In genomic region chr2:173965372-173966025, GRCh38 we compare ENCODE assay signal across 1 cellular context.
TF ChIP-seq lines count a peak whose summit lies in the region.

SP3 (minus strand) TSS chr2:173965373; CDS start chr2:173965171, 202 bp downstream.

TF ChIP-seq in WTC11, 78 proteins besides CTCF, POLR2A, EP300 and RAD21 (continued from another document and continues in another):
- TF ChIP-seq ZNF281 (CRISPR knock-in tag; IDR thresholded peaks at IDR 0.05), result no peak
- TF ChIP-seq, protein P1, sequence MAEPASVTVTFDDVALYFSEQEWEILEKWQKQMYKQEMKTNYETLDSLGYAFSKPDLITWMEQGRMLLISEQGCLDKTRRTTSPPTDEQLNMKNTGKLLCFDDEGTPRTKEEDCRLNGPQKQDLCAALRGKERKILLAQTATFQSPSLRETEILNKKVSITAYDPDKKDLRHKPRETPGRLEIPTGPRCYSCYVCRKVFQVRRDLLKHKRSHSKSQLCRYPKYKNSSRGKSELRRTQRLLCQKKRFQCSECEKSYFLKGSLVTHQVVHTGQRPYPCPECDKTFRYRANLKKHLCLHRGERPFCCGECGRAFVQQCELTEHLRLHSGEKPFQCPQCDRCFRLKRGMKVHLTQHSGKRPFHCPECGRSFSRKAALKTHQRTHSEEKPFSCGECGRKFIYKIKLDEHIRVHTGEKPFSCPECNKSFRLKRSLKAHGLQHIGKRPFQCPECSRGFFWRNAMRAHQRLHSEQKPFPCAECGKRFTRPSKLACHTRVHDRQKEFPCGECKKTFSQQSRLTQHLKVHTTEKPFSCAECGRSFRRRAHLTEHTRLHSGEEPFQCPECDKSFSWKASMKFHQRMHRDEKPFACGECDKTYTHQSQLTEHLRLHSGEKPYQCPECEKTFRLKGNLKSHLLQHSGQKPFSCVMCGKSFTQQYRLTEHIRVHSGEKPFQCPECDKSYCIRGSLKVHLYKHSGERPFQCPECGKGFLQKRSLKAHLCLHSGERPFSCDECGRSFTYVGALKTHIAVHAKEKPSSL (CRISPR knock-in tag; conservative IDR thresholded peaks at IDR 0.05), result no peak
- no peak for TF ChIP-seq ZNF396 (CRISPR knock-in tag; IDR thresholded peaks at IDR 0.05; ENCODE audit: borderline replicate concordance)
- TF ChIP-seq ETV6 (CRISPR knock-in tag; IDR thresholded peaks at IDR 0.05), result peak; percentile 88
- peak; percentile 68; the same call in 1 of the 2 replicates for TF ChIP-seq SMAD3 (CRISPR knock-in tag; IDR thresholded peaks at IDR 0.05; ENCODE audit: borderline replicate concordance)
- no peak for TF ChIP-seq PRRX2 (CRISPR knock-in tag; IDR thresholded peaks at IDR 0.05)
- peak; percentile 39; the same call in 1 of the 2 replicates for TF ChIP-seq NFE2L1 (CRISPR knock-in tag; IDR thresholded peaks at IDR 0.05)
- TF ChIP-seq IRF2 (CRISPR knock-in tag; IDR thresholded peaks at IDR 0.05; ENCODE audit: borderline replicate concordance, low read depth), result no peak
- TF ChIP-seq MYBL2 (CRISPR knock-in tag; IDR thresholded peaks at IDR 0.05), result peak; percentile 52; the same call in 1 of the 2 replicates
- TF ChIP-seq ELF4 (CRISPR knock-in tag; IDR thresholded peaks at IDR 0.05; ENCODE audit: low read depth), result no peak
- no peak for TF ChIP-seq EMX1 (CRISPR knock-in tag; IDR thresholded peaks at IDR 0.05)
- no peak for TF ChIP-seq NR1H2 (CRISPR knock-in tag; IDR thresholded peaks at IDR 0.05)
- TF ChIP-seq, protein P2, sequence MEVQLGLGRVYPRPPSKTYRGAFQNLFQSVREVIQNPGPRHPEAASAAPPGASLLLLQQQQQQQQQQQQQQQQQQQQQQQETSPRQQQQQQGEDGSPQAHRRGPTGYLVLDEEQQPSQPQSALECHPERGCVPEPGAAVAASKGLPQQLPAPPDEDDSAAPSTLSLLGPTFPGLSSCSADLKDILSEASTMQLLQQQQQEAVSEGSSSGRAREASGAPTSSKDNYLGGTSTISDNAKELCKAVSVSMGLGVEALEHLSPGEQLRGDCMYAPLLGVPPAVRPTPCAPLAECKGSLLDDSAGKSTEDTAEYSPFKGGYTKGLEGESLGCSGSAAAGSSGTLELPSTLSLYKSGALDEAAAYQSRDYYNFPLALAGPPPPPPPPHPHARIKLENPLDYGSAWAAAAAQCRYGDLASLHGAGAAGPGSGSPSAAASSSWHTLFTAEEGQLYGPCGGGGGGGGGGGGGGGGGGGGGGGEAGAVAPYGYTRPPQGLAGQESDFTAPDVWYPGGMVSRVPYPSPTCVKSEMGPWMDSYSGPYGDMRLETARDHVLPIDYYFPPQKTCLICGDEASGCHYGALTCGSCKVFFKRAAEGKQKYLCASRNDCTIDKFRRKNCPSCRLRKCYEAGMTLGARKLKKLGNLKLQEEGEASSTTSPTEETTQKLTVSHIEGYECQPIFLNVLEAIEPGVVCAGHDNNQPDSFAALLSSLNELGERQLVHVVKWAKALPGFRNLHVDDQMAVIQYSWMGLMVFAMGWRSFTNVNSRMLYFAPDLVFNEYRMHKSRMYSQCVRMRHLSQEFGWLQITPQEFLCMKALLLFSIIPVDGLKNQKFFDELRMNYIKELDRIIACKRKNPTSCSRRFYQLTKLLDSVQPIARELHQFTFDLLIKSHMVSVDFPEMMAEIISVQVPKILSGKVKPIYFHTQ (CRISPR knock-in tag; IDR thresholded peaks at IDR 0.05), result no peak
- TF ChIP-seq, protein P3, sequence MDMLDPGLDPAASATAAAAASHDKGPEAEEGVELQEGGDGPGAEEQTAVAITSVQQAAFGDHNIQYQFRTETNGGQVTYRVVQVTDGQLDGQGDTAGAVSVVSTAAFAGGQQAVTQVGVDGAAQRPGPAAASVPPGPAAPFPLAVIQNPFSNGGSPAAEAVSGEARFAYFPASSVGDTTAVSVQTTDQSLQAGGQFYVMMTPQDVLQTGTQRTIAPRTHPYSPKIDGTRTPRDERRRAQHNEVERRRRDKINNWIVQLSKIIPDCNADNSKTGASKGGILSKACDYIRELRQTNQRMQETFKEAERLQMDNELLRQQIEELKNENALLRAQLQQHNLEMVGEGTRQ (CRISPR knock-in tag; IDR thresholded peaks at IDR 0.05), result 0 out of 2 replicates have a peak, but pooled peaks have one; percentile 7
- no peak for TF ChIP-seq E2F5 (CRISPR knock-in tag; IDR thresholded peaks at IDR 0.05)
- TF ChIP-seq ZNF232 (CRISPR knock-in tag; IDR thresholded peaks at IDR 0.05), result peak; percentile 63; the same call in 1 of the 2 replicates
- TF ChIP-seq, protein P4, sequence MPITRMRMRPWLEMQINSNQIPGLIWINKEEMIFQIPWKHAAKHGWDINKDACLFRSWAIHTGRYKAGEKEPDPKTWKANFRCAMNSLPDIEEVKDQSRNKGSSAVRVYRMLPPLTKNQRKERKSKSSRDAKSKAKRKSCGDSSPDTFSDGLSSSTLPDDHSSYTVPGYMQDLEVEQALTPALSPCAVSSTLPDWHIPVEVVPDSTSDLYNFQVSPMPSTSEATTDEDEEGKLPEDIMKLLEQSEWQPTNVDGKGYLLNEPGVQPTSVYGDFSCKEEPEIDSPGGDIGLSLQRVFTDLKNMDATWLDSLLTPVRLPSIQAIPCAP (CRISPR knock-in tag; IDR thresholded peaks at IDR 0.05), result no peak
- no peak for TF ChIP-seq AFF4 (CRISPR knock-in tag; IDR thresholded peaks at IDR 0.05; ENCODE audit: borderline replicate concordance)
- TF ChIP-seq FOXP1 (CRISPR knock-in tag; IDR thresholded peaks at IDR 0.05; ENCODE audit: borderline replicate concordance), result peak; percentile 73; the same call in 1 of the 2 replicates
- TF ChIP-seq, protein P5, sequence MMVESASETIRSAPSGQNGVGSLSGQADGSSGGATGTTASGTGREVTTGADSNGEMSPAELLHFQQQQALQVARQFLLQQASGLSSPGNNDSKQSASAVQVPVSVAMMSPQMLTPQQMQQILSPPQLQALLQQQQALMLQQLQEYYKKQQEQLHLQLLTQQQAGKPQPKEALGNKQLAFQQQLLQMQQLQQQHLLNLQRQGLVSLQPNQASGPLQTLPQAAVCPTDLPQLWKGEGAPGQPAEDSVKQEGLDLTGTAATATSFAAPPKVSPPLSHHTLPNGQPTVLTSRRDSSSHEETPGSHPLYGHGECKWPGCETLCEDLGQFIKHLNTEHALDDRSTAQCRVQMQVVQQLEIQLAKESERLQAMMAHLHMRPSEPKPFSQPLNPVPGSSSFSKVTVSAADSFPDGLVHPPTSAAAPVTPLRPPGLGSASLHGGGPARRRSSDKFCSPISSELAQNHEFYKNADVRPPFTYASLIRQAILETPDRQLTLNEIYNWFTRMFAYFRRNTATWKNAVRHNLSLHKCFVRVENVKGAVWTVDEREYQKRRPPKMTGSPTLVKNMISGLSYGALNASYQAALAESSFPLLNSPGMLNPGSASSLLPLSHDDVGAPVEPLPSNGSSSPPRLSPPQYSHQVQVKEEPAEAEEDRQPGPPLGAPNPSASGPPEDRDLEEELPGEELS (CRISPR knock-in tag; IDR thresholded peaks at IDR 0.05), result peak; percentile 81
- TF ChIP-seq ATF6 (CRISPR knock-in tag; IDR thresholded peaks at IDR 0.05), result no peak
- TF ChIP-seq JAZF1 (CRISPR knock-in tag; IDR thresholded peaks at IDR 0.05), result no peak
- peak; percentile 76; the same call in 1 of the 2 replicates for TF ChIP-seq RELA (CRISPR knock-in tag; IDR thresholded peaks at IDR 0.05; ENCODE audit: borderline replicate concordance)
- TF ChIP-seq PREB (CRISPR knock-in tag; IDR thresholded peaks at IDR 0.05; ENCODE audit: borderline replicate concordance), result no peak
- TF ChIP-seq CBFB (CRISPR knock-in tag; IDR thresholded peaks at IDR 0.05; ENCODE audit: low read depth), result no peak
- TF ChIP-seq, protein P6, sequence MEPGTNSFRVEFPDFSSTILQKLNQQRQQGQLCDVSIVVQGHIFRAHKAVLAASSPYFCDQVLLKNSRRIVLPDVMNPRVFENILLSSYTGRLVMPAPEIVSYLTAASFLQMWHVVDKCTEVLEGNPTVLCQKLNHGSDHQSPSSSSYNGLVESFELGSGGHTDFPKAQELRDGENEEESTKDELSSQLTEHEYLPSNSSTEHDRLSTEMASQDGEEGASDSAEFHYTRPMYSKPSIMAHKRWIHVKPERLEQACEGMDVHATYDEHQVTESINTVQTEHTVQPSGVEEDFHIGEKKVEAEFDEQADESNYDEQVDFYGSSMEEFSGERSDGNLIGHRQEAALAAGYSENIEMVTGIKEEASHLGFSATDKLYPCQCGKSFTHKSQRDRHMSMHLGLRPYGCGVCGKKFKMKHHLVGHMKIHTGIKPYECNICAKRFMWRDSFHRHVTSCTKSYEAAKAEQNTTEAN (CRISPR knock-in tag; IDR thresholded peaks at IDR 0.05), result no peak
- no peak for TF ChIP-seq OVOL2 (CRISPR knock-in tag; IDR thresholded peaks at IDR 0.05; ENCODE audit: borderline replicate concordance)
- TF ChIP-seq, protein P7, sequence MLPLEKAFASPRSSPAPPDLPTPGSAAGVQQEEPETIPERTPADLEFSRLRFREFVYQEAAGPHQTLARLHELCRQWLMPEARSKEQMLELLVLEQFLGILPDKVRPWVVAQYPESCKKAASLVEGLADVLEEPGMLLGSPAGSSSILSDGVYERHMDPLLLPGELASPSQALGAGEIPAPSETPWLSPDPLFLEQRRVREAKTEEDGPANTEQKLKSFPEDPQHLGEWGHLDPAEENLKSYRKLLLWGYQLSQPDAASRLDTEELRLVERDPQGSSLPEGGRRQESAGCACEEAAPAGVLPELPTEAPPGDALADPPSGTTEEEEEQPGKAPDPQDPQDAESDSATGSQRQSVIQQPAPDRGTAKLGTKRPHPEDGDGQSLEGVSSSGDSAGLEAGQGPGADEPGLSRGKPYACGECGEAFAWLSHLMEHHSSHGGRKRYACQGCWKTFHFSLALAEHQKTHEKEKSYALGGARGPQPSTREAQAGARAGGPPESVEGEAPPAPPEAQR (CRISPR knock-in tag; IDR thresholded peaks at IDR 0.05), result no peak
- TF ChIP-seq ATF3 (CRISPR knock-in tag; conservative IDR thresholded peaks at IDR 0.05), result no peak
- peak; percentile 69 for TF ChIP-seq SP1 (CRISPR knock-in tag; conservative IDR thresholded peaks at IDR 0.05)
